Comparison of ENCODE assay signal across 8 cellular contexts in genomic region chr1:108897865-108898720, GRCh38. TPM values are rescaled to one million over a fixed set of nuclear protein-coding genes. Genes with fewer than 3 reads are reported as not detected.
DNase-seq lines count a peak whose midpoint lies in the region; ATAC-seq and TF ChIP-seq lines count a peak whose summit lies in the region.

No MANE protein-coding gene starts in this region.

- H3K4me3 ChIP-seq in adipocyte (ENCODE audit: low read length): no peak overlapping the region
- no peak overlapping the region for H3K4me3 ChIP-seq in heart right ventricle

- peaks cover 2% of the 10 kb centered on the region for H3K27me3 Mint-ChIP-seq in activated naive CD4-positive, alpha-beta T cell treated with anti-CD3 and anti-CD28 coated beads for 36 hours (ENCODE audit: low read depth)

- no peaks in the 10 kb centered on the region for H3K4me1 Mint-ChIP-seq in activated naive CD4-positive, alpha-beta T cell treated with anti-CD3 and anti-CD28 coated beads for 36 hours (ENCODE audit: low read depth)

- H3K27ac Mint-ChIP-seq in activated naive CD4-positive, alpha-beta T cell treated with anti-CD3 and anti-CD28 coated beads for 36 hours: no peak overlapping the region

- H3K27me3 ChIP-seq in adipocyte (replicated peaks; ENCODE audit: control insufficient read depth, insufficient read depth, low read length) (no peaks in the 10 kb centered on the region), heart right ventricle (no peaks in the 10 kb centered on the region)

- no peaks in the 10 kb centered on the region for H3K36me3 Mint-ChIP-seq in activated naive CD4-positive, alpha-beta T cell treated with anti-CD3 and anti-CD28 coated beads for 36 hours (ENCODE audit: low read depth)

- peak; percentile 43 for DNase-seq in activated naive CD4-positive, alpha-beta T cell treated with anti-CD3 and anti-CD28 coated beads for 36 hours
- DNase-seq in activated naive CD4-positive, alpha-beta T cell treated with Interleukin-2 at 50 U/mL for 16 hours: no peak
- DNase-seq in NCI-H446 treated with DMSO at 0.1 percent for 48 hours (lab: John Stamatoyannopoulos, UW): peak; percentile 66
- DNase-seq in adipocyte (ENCODE audit: low read depth): peak; percentile 88
- DNase-seq in heart right ventricle: peak in 1 of 2 donors; percentile 42
- peak; percentile 38 for DNase-seq in retina

- no peak overlapping the region for H3K4me3 Mint-ChIP-seq in activated naive CD4-positive, alpha-beta T cell treated with anti-CD3 and anti-CD28 coated beads for 36 hours

- H3K4me1 ChIP-seq in adipocyte (ENCODE audit: control insufficient read depth, insufficient read depth, low read length): peaks cover 3% of the 10 kb centered on the region
- no peaks in the 10 kb centered on the region for H3K4me1 ChIP-seq in heart right ventricle

- intact Hi-C loops in activated naive CD4-positive, alpha-beta T cell treated with anti-CD3 and anti-CD28 coated beads for 36 hours (cut with micrococcal nuclease): loop anchor here (1.0 to 5.0 kb wide), 6 partner anchors 70 to 386 kb away; partner anchors contain the start of genes EEIG2 and PRPF38B
- intact Hi-C loops in heart right ventricle (cut with DNase I): loop anchor here (1.0 to 5.0 kb wide), 6 partner anchors 66 to 386 kb away; partner anchors contain the start of gene STXBP3 (in 1 of the 10)

- 67 to 72% methylated on average over 8 of the region's 8 CpGs for WGBS in heart right ventricle, 2 donors

- ATAC-seq in HG02852 (IDR thresholded peaks at IDR 0.05; ENCODE audit: unreplicated experiment): peak; percentile 66
- ATAC-seq in heart right ventricle: peak in 6 of 8 donors; percentile 29 to 78 (median 68)
- no peak for ATAC-seq in GM19467 (IDR thresholded peaks at IDR 0.05; ENCODE audit: unreplicated experiment)

- no peaks in the 10 kb centered on the region for H3K9me3 ChIP-seq in adipocyte (ENCODE audit: control insufficient read depth, low read length)
- H3K9me3 ChIP-seq in heart right ventricle: no peaks in the 10 kb centered on the region

- TF ChIP-seq CTCF in heart right ventricle (IDR thresholded peaks at IDR 0.05): peak; percentile 51 to 89 (median 79)

- H3K27ac ChIP-seq in heart right ventricle: no peak overlapping the region

- H3K36me3 ChIP-seq in adipocyte (ENCODE audit: control insufficient read depth, insufficient read depth, low read length, severe bottlenecking): no peaks in the 10 kb centered on the region
- H3K36me3 ChIP-seq in heart right ventricle: peaks cover 0 to 19% (median 0%) of the 10 kb centered on the region in 9 donors

- peak overlapping the region; percentile 51 for H3K9ac ChIP-seq in adipocyte (ENCODE audit: low read length)

- no peaks in the 10 kb centered on the region for H3K9me3 Mint-ChIP-seq in activated naive CD4-positive, alpha-beta T cell treated with anti-CD3 and anti-CD28 coated beads for 36 hours

- CTCF ChIA-PET in activated naive CD4-positive, alpha-beta T cell treated with anti-CD3 and anti-CD28 coated beads for 36 hours (lab: Charles Lee): interaction anchor here (0.6 to 5.5 kb wide), 10 partner anchors 8 to 391 kb away, joined by 3 to 109 read pairs (median 3); no protein-coding TSS in a partner anchor

RNA-seq across cellular contexts. Expression of gene GPSM2, which starts 21.3 kb away (rescaled TPM):
- 10 to 100 TPM; 15.9 to 19.3 TPM for total RNA-seq in activated naive CD4-positive, alpha-beta T cell treated with anti-CD3 and anti-CD28 coated beads for 36 hours
- total RNA-seq in heart right ventricle: 1 to 10 TPM in 8 of 10 donors, under 1 TPM in 2; 0.66 to 6.4 (median 1.8) TPM
- polyA plus RNA-seq in heart right ventricle: 1 to 10 TPM; 1.3 to 3.2 TPM

RNA-seq across cellular contexts. Expression of gene AKNAD1, which starts 41.2 kb away (rescaled TPM):
- total RNA-seq in activated naive CD4-positive, alpha-beta T cell treated with anti-CD3 and anti-CD28 coated beads for 36 hours: not detected
- not detected for total RNA-seq in heart right ventricle
- polyA plus RNA-seq in heart right ventricle: under 1 TPM; 0.06 to 0.15 TPM
